ENCODE assay signal across 19 cellular contexts in the genomic region with DNA sequence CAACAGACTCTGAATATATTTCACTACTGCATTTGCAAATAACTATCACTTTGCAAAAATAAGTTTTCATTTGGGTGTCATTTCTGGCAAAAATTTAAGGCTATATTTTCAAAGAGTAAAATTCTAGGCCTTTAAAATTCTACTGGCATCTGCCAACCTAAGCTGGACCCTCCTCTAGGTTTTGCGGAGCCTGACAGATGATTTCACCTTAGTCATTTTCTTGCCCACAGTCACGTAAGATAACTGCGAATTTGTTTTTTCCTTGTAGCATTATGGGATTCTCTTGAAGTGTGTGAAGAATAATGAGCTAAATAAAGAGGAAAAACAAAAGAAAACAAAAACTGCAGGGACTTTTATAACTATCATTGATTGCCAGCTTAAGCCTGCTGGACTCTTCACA. TPM values are rescaled to one million over a fixed set of nuclear protein-coding genes. Genes with fewer than 3 reads are reported as not detected.
A peak's percentile ranks its signal among the peaks of the same experiment; 100 is the strongest.
DNase-seq lines count a peak whose midpoint lies in the region; ATAC-seq and TF ChIP-seq lines count a peak whose summit lies in the region.
"Had no signal": no experiment of that assay in that cellular context is flagged by ENCODE, and none has a peak within 500 bp of the region (broad histone marks: within the 10 kb centered on the region; RNA-seq: fewer than 3 reads in every experiment).

No MANE protein-coding gene starts in this region.

- H3K27me3 ChIP-seq in right cardiac atrium (ENCODE audit: control insufficient read depth, insufficient read depth) (no peaks in the 10 kb centered on the region), esophagus muscularis mucosa (no peaks in the 10 kb centered on the region), gastrocnemius medialis (peaks cover 0 to 2% (median under 1%) of the 10 kb centered on the region in 3 donors), foreskin keratinocyte (peaks cover 12% of the 10 kb centered on the region)
- H3K27me3 ChIP-seq: Peyer's patch had no signal

- TF ChIP-seq POLR2A in esophagus muscularis mucosa (IDR thresholded peaks at IDR 0.05; ENCODE audit: low read depth), result no peak
- no peak for TF ChIP-seq POLR2A in gastrocnemius medialis (IDR thresholded peaks at IDR 0.05)

- H3K4me1 ChIP-seq in right cardiac atrium (ENCODE audit: control insufficient read depth, insufficient read depth, low read length), result no peaks in the 10 kb centered on the region
- no peaks in the 10 kb centered on the region for H3K4me1 ChIP-seq in esophagus muscularis mucosa
- H3K4me1 ChIP-seq in gastrocnemius medialis, result no peaks in the 10 kb centered on the region
- H3K4me1 ChIP-seq in foreskin keratinocyte, result no peaks in the 10 kb centered on the region
- H3K4me1 ChIP-seq: Peyer's patch had no signal

- peak overlapping the region; percentile 56 for H3K4me3 ChIP-seq in right cardiac atrium (ENCODE audit: low read length)
- H3K4me3 ChIP-seq in esophagus muscularis mucosa, result peak overlapping the region in 3 of 4 donors; percentile 17 to 73 (median 20)
- H3K4me3 ChIP-seq in gastrocnemius medialis, result peak overlapping the region; percentile 4 to 70 (median 28)
- H3K4me3 ChIP-seq: GM23248, Peyer's patch had no signal

- DNase-seq in right cardiac atrium (no peak), left ventricle myocardium superior (no peak), esophagus muscularis mucosa (ENCODE audit: extremely low spot score) (no peak), gastrocnemius medialis (no peak), foreskin keratinocyte (no peak), GM10266 (ENCODE audit: extremely low spot score) (no peak), ureter (ENCODE audit: low spot score) (no peak)
- DNase-seq: COR-L47, DMS153, GM23248, Kasumi-1, MM.1S, NCI-H1105 treated with DMSO at 0.1 percent for 48 hours, NCI-H187, NCI-H446, Peyer's patch, Right ventricle myocardium superior had no signal

- intact Hi-C loops in right cardiac atrium (cut with DNase I), result no loop called here
- intact Hi-C loops in left ventricle myocardium superior (cut with micrococcal nuclease), result no loop called here
- intact Hi-C loops in esophagus muscularis mucosa (cut with DNase I), result no loop called here
- intact Hi-C loops in gastrocnemius medialis (cut with DNase I; ENCODE audit: low total_unique reads), result no loop called here

- H3K9me3 ChIP-seq in right cardiac atrium (ENCODE audit: control insufficient read depth, low read length) (no peaks in the 10 kb centered on the region), esophagus muscularis mucosa (no peaks in the 10 kb centered on the region), gastrocnemius medialis (no peaks in the 10 kb centered on the region)
- H3K9me3 ChIP-seq: Peyer's patch had no signal

- no peak for TF ChIP-seq EP300 in esophagus muscularis mucosa (IDR thresholded peaks at IDR 0.05)

- 66% methylated on average over 3 of the region's 3 CpGs for WGBS in right cardiac atrium
- 55% methylated on average over 3 of the region's 3 CpGs for WGBS in esophagus muscularis mucosa

- TF ChIP-seq CTCF in esophagus muscularis mucosa (IDR thresholded peaks at IDR 0.05) (no peak), gastrocnemius medialis (IDR thresholded peaks at IDR 0.05 in 4 of 5, conservative IDR thresholded peaks at IDR 0.05 in 1 of 5) (no peak), foreskin keratinocyte (conservative IDR thresholded peaks at IDR 0.05) (no peak), GM10266 (IDR thresholded peaks at IDR 0.05; ENCODE audit: control insufficient read depth, insufficient read depth, low read depth, missing control alignments) (no peak)

- in situ Hi-C loops in gastrocnemius medialis (cut with MboI; ENCODE audit: low sequenced_read_pairs in 4 of 4), result loop anchor here in 1 of 4 donors (25.0 kb wide), 1 partner anchor 384 kb away; no protein-coding TSS in a partner anchor

- H3K27ac ChIP-seq in right cardiac atrium (ENCODE audit: low read length) (no peak overlapping the region), esophagus muscularis mucosa (replicated peaks in 1 of 4) (peak overlapping the region in 3 of 4 donors; percentile 5 to 43 (median 20)), gastrocnemius medialis (peak overlapping the region; percentile 57 to 86 (median 84)), foreskin keratinocyte (no peak overlapping the region)
- H3K27ac ChIP-seq: GM23248, HL-60, Peyer's patch had no signal

- H3K36me3 ChIP-seq in esophagus muscularis mucosa (no peaks in the 10 kb centered on the region), gastrocnemius medialis (no peaks in the 10 kb centered on the region)
- H3K36me3 ChIP-seq: Peyer's patch had no signal

- ATAC-seq in right cardiac atrium (no peak), left ventricle myocardium superior (no peak), gastrocnemius medialis (no peak), foreskin keratinocyte (no peak)

RNA-seq across cellular contexts. Expression of gene MEOX2, which starts 7.8 kb away (rescaled TPM):
- total RNA-seq in right cardiac atrium (1 to 10 TPM; 3.1 to 8.4 (median 5.8) TPM), left ventricle myocardium superior (11.2 TPM), esophagus muscularis mucosa (10 to 100 TPM in 3 of 4 donors, 1 to 10 TPM in 1; 3.6 to 32.3 (median 13.0) TPM), gastrocnemius medialis (10 to 100 TPM in 1 of 4 donors, 1 to 10 TPM in 3; 4.3 to 16.2 (median 7.3) TPM), foreskin keratinocyte (not detected in 2 replicates), ureter (5.6 TPM)
- polyA plus RNA-seq in right cardiac atrium (7.3 TPM), foreskin keratinocyte (not detected in 2 replicates)
- total RNA-seq: GM23248 had no signal
- polyA plus RNA-seq: GM23248, IgD-negative memory B cell had no signal

Comparison
In these comparisons a context has a peak if more than half of its experiments do, and no peak if none do; other contexts are left out.
1. H3K27ac ChIP-seq: peak in esophagus muscularis mucosa (3 of 4) and gastrocnemius medialis (4 of 4); none in right cardiac atrium (single experiment) and foreskin keratinocyte (single experiment).
2. Peak in every context shown above with its lines, with median percentiles within 50 percentile points of each other: H3K4me3 ChIP-seq.